9 cellular contexts compared by ENCODE assay signal in the genomic region with DNA sequence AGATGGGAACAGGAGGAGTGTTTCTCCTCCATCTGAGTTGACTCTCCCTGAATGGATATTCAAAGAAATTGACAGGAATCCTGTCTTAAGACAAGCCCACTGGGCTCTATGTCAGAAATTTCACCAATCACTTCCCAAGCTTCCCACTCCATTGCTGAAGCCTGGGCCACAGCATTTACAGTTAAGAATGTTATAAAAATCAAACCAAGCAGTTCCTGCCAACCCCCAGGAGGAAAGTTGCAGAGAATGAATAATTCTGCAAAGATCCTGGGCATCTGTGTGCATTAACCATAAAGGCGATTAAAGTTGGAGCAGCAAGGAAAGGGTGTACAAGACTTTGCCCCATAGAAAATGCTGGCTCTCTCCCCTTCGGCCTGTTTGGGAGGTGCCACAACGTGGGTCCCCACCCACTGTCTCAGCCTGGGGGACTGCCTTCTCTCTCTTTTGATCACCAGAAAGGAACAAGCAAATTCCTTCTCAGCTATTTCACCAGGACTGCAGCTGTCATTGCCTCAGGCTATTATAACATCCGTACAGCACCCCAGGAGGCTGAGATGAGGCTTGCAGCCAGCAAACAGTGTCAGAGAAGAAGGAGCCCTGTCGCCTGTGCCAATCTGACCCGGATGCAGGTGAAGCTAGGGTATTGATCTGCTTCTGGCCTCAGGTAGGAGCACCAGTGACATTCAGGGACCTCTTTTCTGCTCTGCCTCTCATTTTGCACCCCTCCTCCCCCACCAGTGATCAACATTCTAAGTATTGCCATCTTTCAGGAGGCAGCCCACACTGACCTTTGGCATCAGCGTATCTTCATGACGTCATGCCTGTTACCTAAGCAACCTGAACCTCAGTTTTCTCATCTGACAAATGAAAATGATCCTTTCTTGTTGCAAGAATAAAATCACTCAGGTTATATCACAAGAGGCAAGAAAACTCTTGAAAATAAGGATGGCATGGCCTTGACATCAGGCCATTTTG.
A peak's percentile ranks its signal among the peaks of the same experiment; 100 is the strongest.
DNase-seq lines count a peak whose midpoint lies in the region; ATAC-seq and TF ChIP-seq lines count a peak whose summit lies in the region.
"Had no signal": no experiment of that assay in that cellular context is flagged by ENCODE, and none has a peak within 500 bp of the region (broad histone marks: within the 10 kb centered on the region; RNA-seq: fewer than 3 reads in every experiment).

No MANE protein-coding gene starts in this region.

- peaks cover 8% of the 10 kb centered on the region for H3K4me1 ChIP-seq in BE2C
- no peaks in the 10 kb centered on the region for H3K4me1 ChIP-seq in left lung

- H3K4me3 ChIP-seq in BE2C (ENCODE audit: low read depth, low read length) = no peak overlapping the region
- no peak overlapping the region for H3K4me3 ChIP-seq in LNCaP clone FGC (ENCODE audit: low read depth, low read length)
- no peak overlapping the region for H3K4me3 ChIP-seq in kidney epithelial cell (ENCODE audit: low read depth, low read length)
- H3K4me3 ChIP-seq in left lung = no peak overlapping the region
- H3K4me3 ChIP-seq: GM12878 had no signal

- ATAC-seq in HG03565 (IDR thresholded peaks at IDR 0.05; ENCODE audit: unreplicated experiment) (no peak), left lung (no peak)
- ATAC-seq: GM12878 had no signal

- H3K27ac ChIP-seq in VCaP = no peak overlapping the region
- H3K27ac ChIP-seq in left lung = no peak overlapping the region

- DNase-seq in BE2C = peak; percentile 61
- DNase-seq in LNCaP clone FGC (ENCODE audit: low read depth) = peak; percentile 52
- peak; percentile 54 for DNase-seq in kidney epithelial cell (ENCODE audit: low read depth)
- no peak for DNase-seq in stimulated activated CD4-positive, alpha-beta T cell treated with anti-CD3 and anti-CD28 coated beads, Interleukin-2, amount 100 ng/mL, for 48 hours
- no peak for DNase-seq in OCI-M1 (lab: John Stamatoyannopoulos, UW)
- no peak for DNase-seq in left lung

- H3K9me3 ChIP-seq in BE2C (no peaks in the 10 kb centered on the region), left lung (no peaks in the 10 kb centered on the region)

- TF ChIP-seq CTCF in BE2C (IDR thresholded peaks at IDR 0.05; ENCODE audit: low read depth, low read length) (peak; percentile 55), LNCaP clone FGC (IDR thresholded peaks at IDR 0.05; ENCODE audit: control insufficient read depth, extremely low read depth, insufficient read depth) (peak; percentile 24; the same call in 1 of the 2 replicates), VCaP (conservative IDR thresholded peaks at IDR 0.05) (peak; percentile 57), kidney epithelial cell (IDR thresholded peaks at IDR 0.05; ENCODE audit: insufficient read depth, low read length, poor library complexity, severe bottlenecking) (peak; percentile 53), left lung (IDR thresholded peaks at IDR 0.05) (no peak)

- intact Hi-C loops in left lung (cut with DNase I) = no loop called here

- no peaks in the 10 kb centered on the region for H3K36me3 ChIP-seq in BE2C
- no peaks in the 10 kb centered on the region for H3K36me3 ChIP-seq in kidney epithelial cell (ENCODE audit: control insufficient read depth, insufficient read depth, low read length)
- no peaks in the 10 kb centered on the region for H3K36me3 ChIP-seq in left lung

- H3K27me3 ChIP-seq in BE2C (no peaks in the 10 kb centered on the region), kidney epithelial cell (ENCODE audit: control insufficient read depth, insufficient read depth, low read length) (peaks cover 2% of the 10 kb centered on the region), left lung (no peaks in the 10 kb centered on the region)

Comparison
In these comparisons a context has a peak if more than half of its experiments do, and no peak if none do; other contexts are left out.
1. DNase-seq: peak in BE2C (single experiment), LNCaP clone FGC (single experiment) and kidney epithelial cell (single experiment); none in stimulated activated CD4-positive, alpha-beta T cell treated with anti-CD3 and anti-CD28 coated beads, Interleukin-2, amount 100 ng/mL, for 48 hours (0 of 2), OCI-M1 (single experiment) and left lung (0 of 2).
2. CTCF ChIP-seq: peak in BE2C (single experiment), LNCaP clone FGC (single experiment), VCaP (single experiment) and kidney epithelial cell (single experiment); none in left lung (0 of 2).